ENCODE assay signal across 1 cellular context in the genomic region with DNA sequence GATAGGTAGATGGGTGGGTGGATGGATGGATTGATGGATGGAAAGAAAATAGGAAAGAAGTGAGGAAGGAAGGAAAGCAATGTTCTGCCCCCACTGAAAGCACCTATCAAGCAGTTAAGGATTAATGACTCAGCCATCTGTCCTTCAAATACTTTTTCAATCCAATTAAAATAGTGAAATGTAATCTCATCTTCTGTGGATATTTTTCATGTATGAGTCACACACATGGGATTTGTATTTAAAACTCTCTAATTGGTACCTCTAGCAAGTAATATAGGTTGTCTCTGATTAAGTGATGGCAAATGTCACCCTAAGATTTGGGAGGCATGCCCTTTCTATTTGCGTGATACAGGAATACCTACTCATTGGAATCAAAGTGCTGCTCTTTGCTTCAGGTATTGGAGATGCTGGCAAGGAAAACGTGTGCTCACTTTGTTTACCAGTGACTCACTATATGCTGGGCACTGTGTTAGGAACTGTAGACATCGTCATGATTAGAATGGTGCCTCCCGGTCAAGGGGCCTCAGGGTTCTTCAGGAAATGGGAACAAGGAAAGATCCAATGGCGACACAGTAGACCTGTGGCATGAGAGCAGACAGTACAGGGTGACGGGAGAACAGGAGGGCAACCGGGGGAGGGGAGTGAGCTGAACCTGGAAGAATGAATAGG.
TF ChIP-seq lines count a peak whose summit lies in the region.

No MANE protein-coding gene starts in this region.

TF ChIP-seq in SK-N-SH, 30 proteins besides CTCF, POLR2A, EP300 and RAD21 (continued from another document):
- no peak for TF ChIP-seq REST (IDR thresholded peaks at IDR 0.05; ENCODE audit: low read depth, low read length)
- no peak for TF ChIP-seq NFIC (IDR thresholded peaks at IDR 0.05; ENCODE audit: borderline replicate concordance)
- TF ChIP-seq TEAD4 (IDR thresholded peaks at IDR 0.05; ENCODE audit: borderline replicate concordance, insufficient read depth): no peak
- TF ChIP-seq FOXJ3 (CRISPR knock-in tag; IDR thresholded peaks at IDR 0.05): no peak
- no peak for TF ChIP-seq IRF3 (IDR thresholded peaks at IDR 0.05; ENCODE audit: low read depth, low read length)
- TF ChIP-seq JUND (IDR thresholded peaks at IDR 0.05): no peak
